ENCODE assay signal across 9 cellular contexts in genomic region chr4:40395908-40396806, GRCh38.
DNase-seq lines count a peak whose midpoint lies in the region; FAIRE-seq and TF ChIP-seq lines count a peak whose summit lies in the region.
"Had no signal": no experiment of that assay in that cellular context is flagged by ENCODE, and none has a peak within 500 bp of the region (broad histone marks: within the 10 kb centered on the region; RNA-seq: fewer than 3 reads in every experiment).

No MANE protein-coding gene starts in this region.

- H3K36me3 ChIP-seq in PC-9 (ENCODE audit: low read depth) (no peaks in the 10 kb centered on the region), hepatocyte (replicated peaks; ENCODE audit: insufficient read depth, low read depth) (no peaks in the 10 kb centered on the region), small intestine (ENCODE audit: control insufficient read depth in 2 of 2, insufficient read depth in 2 of 2, low read length in 2 of 2) (no peaks in the 10 kb centered on the region)

- CTCF ChIA-PET in PC-9 (lab: Charles Lee), result interaction anchor here (0.6 to 1.2 kb wide), 2 partner anchors 8 to 62 kb away, joined by 3 to 5 read pairs; no protein-coding TSS in a partner anchor

- POLR2A ChIA-PET in PC-9 (lab: Charles Lee; ENCODE audit: unreplicated experiment), result interaction anchor here (0.5 to 0.9 kb wide), 3 partner anchors 8 to 336 kb away, joined by 4 to 5 read pairs (median 5); no protein-coding TSS in a partner anchor

- no peak for TF ChIP-seq CTCF in PC-9 (conservative IDR thresholded peaks at IDR 0.05)
- TF ChIP-seq CTCF in hepatocyte (IDR thresholded peaks at IDR 0.05; ENCODE audit: poor library complexity), result no peak

- H3K4me1 ChIP-seq in PC-9 (replicated peaks; ENCODE audit: insufficient read depth), result peaks cover 29% of the 10 kb centered on the region
- H3K4me1 ChIP-seq in hepatocyte (ENCODE audit: insufficient read depth), result peaks cover 8% of the 10 kb centered on the region
- H3K4me1 ChIP-seq in small intestine (ENCODE audit: control insufficient read depth in 2 of 2, insufficient read depth in 1 of 2, low read depth in 1 of 2, low read length in 1 of 2), result peaks cover 0 to 4% of the 10 kb centered on the region in 2 donors

- H3K9me2 ChIP-seq in PC-9 (ENCODE audit: insufficient read depth), result no peaks in the 10 kb centered on the region
- H3K9me2 ChIP-seq in hepatocyte (replicated peaks; ENCODE audit: insufficient read depth), result no peaks in the 10 kb centered on the region

- H3K9me3 ChIP-seq in PC-9 (ENCODE audit: insufficient read depth, low read depth) (no peaks in the 10 kb centered on the region), hepatocyte (ENCODE audit: low read depth) (no peaks in the 10 kb centered on the region), small intestine (ENCODE audit: control insufficient read depth, low read depth) (no peaks in the 10 kb centered on the region)

- intact Hi-C loops in PC-9 (cut with micrococcal nuclease; ENCODE audit: unreplicated experiment), result no loop called here

- FAIRE-seq in small intestine (lab: Jason Lieb, UNC), result no peak

- peaks cover 11% of the 10 kb centered on the region; the same call in 1 of the 2 replicates for H3F3A ChIP-seq in PC-9 (ENCODE audit: insufficient read depth, low read depth)

- no peak overlapping the region for H2AFZ ChIP-seq in PC-9
- no peak overlapping the region for H2AFZ ChIP-seq in hepatocyte

- no peaks in the 10 kb centered on the region for H4K20me1 ChIP-seq in PC-9 (ENCODE audit: insufficient read depth)
- no peaks in the 10 kb centered on the region for H4K20me1 ChIP-seq in hepatocyte (ENCODE audit: insufficient read depth, poor library complexity, severe bottlenecking)

- H3K4me3 ChIP-seq in PC-9 (peak overlapping the region; percentile 32; the same call in 1 of the 2 replicates), hepatocyte (no peak overlapping the region), small intestine (ENCODE audit: low read depth in 1 of 2, low read length in 2 of 2) (no peak overlapping the region)
- H3K4me3 ChIP-seq: SK-N-MC had no signal

- no peaks in the 10 kb centered on the region for H3K79me2 ChIP-seq in PC-9 (ENCODE audit: low read depth)
- H3K79me2 ChIP-seq in hepatocyte, result no peaks in the 10 kb centered on the region

- peak overlapping the region; percentile 76 for H3K4me2 ChIP-seq in PC-9
- H3K4me2 ChIP-seq in hepatocyte, result no peak overlapping the region

- H3K27me3 ChIP-seq in PC-9 (ENCODE audit: insufficient read depth, low read depth) (no peaks in the 10 kb centered on the region), hepatocyte (no peaks in the 10 kb centered on the region), small intestine (ENCODE audit: control insufficient read depth in 2 of 2, insufficient read depth in 2 of 2, low read length in 2 of 2) (no peaks in the 10 kb centered on the region)

- DNase-seq in HuH-7 (ENCODE audit: low spot score) (peak; percentile 60), PC-9 (peak; percentile 82 to 94), hepatocyte (ENCODE audit: low spot score) (peak; percentile 37), small intestine (peak; percentile 64), GM19238 (ENCODE audit: insufficient read length, low spot score) (no peak), dermis blood vessel endothelial cell (no peak), AML-193 (lab: John Stamatoyannopoulos, UW) (no peak), NOMO-1 (lab: John Stamatoyannopoulos, UW; ENCODE audit: unreplicated experiment in 2 of 2) (no peak)

- H3K27ac ChIP-seq in PC-9 (peak overlapping the region; percentile 67), hepatocyte (peak overlapping the region; percentile 16), small intestine (ENCODE audit: low read depth in 1 of 2, low read length in 1 of 2) (no peak overlapping the region)
- H3K27ac ChIP-seq: SK-N-MC had no signal

- no TSS peak for BruUV-seq in PC-9 (replicated peaks; lab: Mats Ljungman, UMichigan)

- 79% methylated on average over 7 of the region's 7 CpGs for WGBS in hepatocyte (ENCODE audit: low lambda C conversion rate, missing lambda C conversion rate)
- WGBS in small intestine, 3 donors, result 51 to 64% (median 55%) methylated on average over 7 of the region's 7 CpGs

Comparison
In these comparisons a context has a peak if more than half of its experiments do, and no peak if none do; other contexts are left out.
1. DNase-seq: peak in HuH-7 (single experiment), PC-9 (2 of 2), hepatocyte (single experiment) and small intestine (single experiment); none in GM19238 (single experiment), dermis blood vessel endothelial cell (single experiment), AML-193 (0 of 2) and NOMO-1 (0 of 2).
2. H3K27ac ChIP-seq: peak in PC-9 (single experiment) and hepatocyte (single experiment); none in small intestine (0 of 2).